In genomic region chr9:134139081-134139480, GRCh38 we compare ENCODE assay signal across 17 cellular contexts. TPM values are rescaled to one million over a fixed set of nuclear protein-coding genes. Genes with fewer than 3 reads are reported as not detected.
A peak's percentile ranks its signal among the peaks of the same experiment; 100 is the strongest.
DNase-seq lines count a peak whose midpoint lies in the region; ATAC-seq and TF ChIP-seq lines count a peak whose summit lies in the region.
"Had no signal": no experiment of that assay in that cellular context is flagged by ENCODE, and none has a peak within 500 bp of the region (broad histone marks: within the 10 kb centered on the region; RNA-seq: fewer than 3 reads in every experiment).

No MANE protein-coding gene starts in this region.

- peak overlapping the region; percentile 70 for H3K27ac Mint-ChIP-seq in activated naive CD8-positive, alpha-beta T cell
- no peak overlapping the region for H3K27ac Mint-ChIP-seq in activated naive CD8-positive, alpha-beta T cell treated with anti-CD3 and anti-CD28 coated beads for 36 hours
- H3K27ac Mint-ChIP-seq in stimulated activated effector memory CD8-positive, alpha-beta T cell treated with anti-CD3 and anti-CD28 coated beads, Interleukin-12 subunit alpha, Interleukin-12 subunit beta, amount 100 ng/mL, for 72 hours: peak overlapping the region; percentile 58

- no peak for DNase-seq in activated naive CD8-positive, alpha-beta T cell treated with anti-CD3 and anti-CD28 coated beads for 36 hours
- DNase-seq in amniotic epithelial cell (ENCODE audit: low read depth) (peak; percentile 58), foreskin fibroblast (peak; percentile 54 to 79)
- DNase-seq in stimulated activated effector memory CD8-positive, alpha-beta T cell treated with anti-CD3 and anti-CD28 coated beads, Interleukin-12 subunit alpha, Interleukin-12 subunit beta, amount 100 ng/mL, for 72 hours (ENCODE audit: low spot score in 2 of 2): no peak
- DNase-seq: activated T-cell treated with anti-CD3 and anti-CD28 coated beads, Interleukin-2, amount 50 U/mL, for 1 hour; brain microvascular endothelial cell; islet precursor cell; naive B cell; NCI-H1048; NCI-H345; spleen; uterus had no signal

- no peak for TF ChIP-seq CTCF in foreskin fibroblast (IDR thresholded peaks at IDR 0.05; ENCODE audit: low read depth, low read length)

- peaks cover 12% of the 10 kb centered on the region for H3K36me3 Mint-ChIP-seq in activated naive CD8-positive, alpha-beta T cell
- H3K36me3 Mint-ChIP-seq in activated naive CD8-positive, alpha-beta T cell treated with anti-CD3 and anti-CD28 coated beads for 36 hours: peaks cover 42% of the 10 kb centered on the region
- peaks cover 69% of the 10 kb centered on the region for H3K36me3 Mint-ChIP-seq in stimulated activated effector memory CD8-positive, alpha-beta T cell treated with anti-CD3 and anti-CD28 coated beads, Interleukin-12 subunit alpha, Interleukin-12 subunit beta, amount 100 ng/mL, for 72 hours

- peak overlapping the region; percentile 95 for H3K4me3 Mint-ChIP-seq in activated naive CD8-positive, alpha-beta T cell
- no peak overlapping the region for H3K4me3 Mint-ChIP-seq in activated naive CD8-positive, alpha-beta T cell treated with anti-CD3 and anti-CD28 coated beads for 36 hours
- no peak overlapping the region for H3K4me3 Mint-ChIP-seq in stimulated activated effector memory CD8-positive, alpha-beta T cell treated with anti-CD3 and anti-CD28 coated beads, Interleukin-12 subunit alpha, Interleukin-12 subunit beta, amount 100 ng/mL, for 72 hours

- H3K4me1 Mint-ChIP-seq in activated naive CD8-positive, alpha-beta T cell (ENCODE audit: low read depth): peaks cover 34% of the 10 kb centered on the region
- H3K4me1 Mint-ChIP-seq in activated naive CD8-positive, alpha-beta T cell treated with anti-CD3 and anti-CD28 coated beads for 36 hours: peaks cover 24% of the 10 kb centered on the region
- H3K4me1 Mint-ChIP-seq in stimulated activated effector memory CD8-positive, alpha-beta T cell treated with anti-CD3 and anti-CD28 coated beads, Interleukin-12 subunit alpha, Interleukin-12 subunit beta, amount 100 ng/mL, for 72 hours: peaks cover 43% of the 10 kb centered on the region

- no peaks in the 10 kb centered on the region for H3K27me3 Mint-ChIP-seq in activated naive CD8-positive, alpha-beta T cell
- H3K27me3 Mint-ChIP-seq in activated naive CD8-positive, alpha-beta T cell treated with anti-CD3 and anti-CD28 coated beads for 36 hours: no peaks in the 10 kb centered on the region
- H3K27me3 Mint-ChIP-seq: naive B cell had no signal

- H3K9me3 Mint-ChIP-seq in activated naive CD8-positive, alpha-beta T cell (ENCODE audit: low read depth): no peaks in the 10 kb centered on the region
- H3K9me3 Mint-ChIP-seq in activated naive CD8-positive, alpha-beta T cell treated with anti-CD3 and anti-CD28 coated beads for 36 hours: no peaks in the 10 kb centered on the region
- no peaks in the 10 kb centered on the region for H3K9me3 Mint-ChIP-seq in stimulated activated effector memory CD8-positive, alpha-beta T cell treated with anti-CD3 and anti-CD28 coated beads, Interleukin-12 subunit alpha, Interleukin-12 subunit beta, amount 100 ng/mL, for 72 hours
- H3K9me3 Mint-ChIP-seq: naive B cell had no signal

- no peak for ATAC-seq in stimulated activated effector memory CD8-positive, alpha-beta T cell treated with anti-CD3 and anti-CD28 coated beads, Interleukin-12 subunit alpha, Interleukin-12 subunit beta, amount 100 ng/mL, for 72 hours
- ATAC-seq in HG03175 (IDR thresholded peaks at IDR 0.05; ENCODE audit: unreplicated experiment) (no peak), HG02852 (IDR thresholded peaks at IDR 0.05; ENCODE audit: unreplicated experiment) (no peak)
- no peak for ATAC-seq in activated CD4-positive, CD25-positive, alpha-beta regulatory T cell treated with anti-CD3 and anti-CD28 coated beads, Interleukin-2, amount 50 U/mL, for 24 hours
- ATAC-seq: esophagus mucosa had no signal

- peak overlapping the region in 1 of 2 donors; percentile 2 for H3K4me3 ChIP-seq in foreskin fibroblast (ENCODE audit: low read depth in 1 of 2, low read length in 2 of 2)
- H3K4me3 ChIP-seq: spleen, uterus had no signal

RNA-seq across cellular contexts. Expression of gene WDR5, which starts 3.2 kb away (rescaled TPM):
- 10 to 100 TPM; 64.6 to 65.6 TPM for total RNA-seq in activated naive CD8-positive, alpha-beta T cell treated with anti-CD3 and anti-CD28 coated beads for 36 hours

RNA-seq across cellular contexts. Expression of gene RNU6ATAC, which starts 25.3 kb away (rescaled TPM):
- 10 to 100 TPM; 17.0 to 22.1 TPM for total RNA-seq in activated naive CD8-positive, alpha-beta T cell treated with anti-CD3 and anti-CD28 coated beads for 36 hours

Comparison
In these comparisons a context has a peak if more than half of its experiments do, and no peak if none do; other contexts are left out.
1. DNase-seq: peak in amniotic epithelial cell (single experiment) and foreskin fibroblast (2 of 2); none in activated naive CD8-positive, alpha-beta T cell treated with anti-CD3 and anti-CD28 coated beads for 36 hours (single experiment) and stimulated activated effector memory CD8-positive, alpha-beta T cell treated with anti-CD3 and anti-CD28 coated beads, Interleukin-12 subunit alpha, Interleukin-12 subunit beta, amount 100 ng/mL, for 72 hours (0 of 2).